13 cellular contexts compared by ENCODE assay signal in the genomic region with DNA sequence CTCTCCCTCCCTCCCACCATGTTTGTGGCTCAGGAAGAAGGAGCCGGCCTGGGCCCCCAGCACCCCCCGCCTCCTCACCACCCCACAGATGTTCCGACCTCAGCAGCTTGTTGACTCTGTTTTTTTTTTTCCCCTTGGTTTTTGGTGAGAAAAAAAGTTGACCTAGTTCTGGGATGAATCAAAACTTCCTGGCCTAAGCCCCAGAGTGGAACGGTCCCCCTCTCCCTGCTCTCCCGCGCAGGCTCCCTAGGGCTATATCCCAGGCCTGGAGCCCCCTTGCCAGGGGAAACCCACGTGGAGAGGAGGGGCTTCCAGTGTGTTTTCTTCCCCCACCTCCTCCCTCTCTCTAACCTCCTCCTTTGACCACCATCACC. TPM values are rescaled to one million over a fixed set of nuclear protein-coding genes. Genes with fewer than 3 reads are reported as not detected.
DNase-seq lines count a peak whose midpoint lies in the region; FAIRE-seq and TF ChIP-seq lines count a peak whose summit lies in the region.
"Had no signal": no experiment of that assay in that cellular context is flagged by ENCODE, and none has a peak within 500 bp of the region (broad histone marks: within the 10 kb centered on the region; RNA-seq: fewer than 3 reads in every experiment).

No MANE protein-coding gene starts in this region.

- H3K4me1 Mint-ChIP-seq in HFFc6 (ENCODE audit: low read depth) = peaks cover 27% of the 10 kb centered on the region

- no peak for TF ChIP-seq CTCF in D721Med (IDR thresholded peaks at IDR 0.05; ENCODE audit: insufficient read depth, missing control alignments)
- TF ChIP-seq CTCF in HFFc6 (IDR thresholded peaks at IDR 0.05) = no peak

- no peak overlapping the region for H3K27ac Mint-ChIP-seq in HFFc6

- no peaks in the 10 kb centered on the region; the same call in 1 of the 2 replicates for H3K27me3 Mint-ChIP-seq in HFFc6 (ENCODE audit: insufficient read depth)

- no peak for FAIRE-seq in D721Med (lab: Jason Lieb, UNC)
- FAIRE-seq: A549 had no signal

- H3K27ac ChIP-seq in layer of hippocampus (ENCODE audit: low read depth, low read length) = peak overlapping the region; percentile 65
- H3K27ac ChIP-seq in temporal lobe (ENCODE audit: low read depth, low read length) = peak overlapping the region; percentile 52
- H3K27ac ChIP-seq: A549, epithelial cell of prostate had no signal

- peaks cover 13% of the 10 kb centered on the region for H3K27me3 ChIP-seq in layer of hippocampus (ENCODE audit: control insufficient read depth, insufficient read depth, low read length)

- H3K9me3 Mint-ChIP-seq in HFFc6 = no peaks in the 10 kb centered on the region

- no peak overlapping the region for H3K4me3 Mint-ChIP-seq in HFFc6

- DNase-seq in activated CD4-positive, alpha-beta T cell treated with anti-CD3 and anti-CD28 coated beads, Interleukin-2, amount 50 U/mL, for 48 hours = peak; percentile 17 to 29
- DNase-seq in activated CD4-positive, alpha-beta T cell treated with anti-CD3 and anti-CD28 coated beads, Interleukin-2, amount 50 U/mL, for 1 hour = no peak
- peak; percentile 63 for DNase-seq in brain pericyte (ENCODE audit: low read depth, low spot score)
- no peak for DNase-seq in UCSD-AML1 (lab: John Stamatoyannopoulos, UW; ENCODE audit: unreplicated experiment)
- DNase-seq in D721Med (ENCODE audit: insufficient read length, low spot score) = no peak
- no peak for DNase-seq in HFFc6
- DNase-seq: NCI-H1105 treated with DMSO at 0.1 percent for 48 hours; stimulated activated CD4-positive, alpha-beta T cell treated with anti-CD3 and anti-CD28 coated beads, Interleukin-4, amount 100 ng/mL, for 24 hours had no signal

- no peaks in the 10 kb centered on the region for H3K36me3 Mint-ChIP-seq in HFFc6 (ENCODE audit: low read depth)

RNA-seq across cellular contexts. Expression of a gene that starts 4.0 kb away (rescaled TPM):
- 1.7 TPM for total RNA-seq in temporal lobe
- total RNA-seq in HFFc6 (2021; fragmentation: NEBNext Ultra II Directional; extraction: Animal tissue kit (Norgen Biotek cat#: 25700)) = 1 to 10 TPM; 1.3 to 3.7 (median 1.4) TPM

RNA-seq across cellular contexts. Expression of a gene that starts 7.0 kb away (rescaled TPM):
- total RNA-seq in temporal lobe = not detected
- not detected for total RNA-seq in HFFc6 (2021; fragmentation: NEBNext Ultra II Directional; extraction: Animal tissue kit (Norgen Biotek cat#: 25700))
- total RNA-seq: mucosa of descending colon had no signal

Comparison
In these comparisons a context has a peak if more than half of its experiments do, and no peak if none do; other contexts are left out.
1. DNase-seq: peak in activated CD4-positive, alpha-beta T cell treated with anti-CD3 and anti-CD28 coated beads, Interleukin-2, amount 50 U/mL, for 48 hours (2 of 2) and brain pericyte (single experiment); none in activated CD4-positive, alpha-beta T cell treated with anti-CD3 and anti-CD28 coated beads, Interleukin-2, amount 50 U/mL, for 1 hour (single experiment), UCSD-AML1 (single experiment), D721Med (single experiment) and HFFc6 (single experiment).